ENCODE assay signal across 2 cellular contexts in genomic region chr18:9926223-9926894, GRCh38.
TF ChIP-seq lines count a peak whose summit lies in the region.

No MANE protein-coding gene starts in this region.

TF ChIP-seq in GM23338, 12 proteins besides CTCF, POLR2A, EP300 and RAD21:
- TF ChIP-seq ZNF331 (CRISPR knock-in tag; IDR thresholded peaks at IDR 0.05; ENCODE audit: low read depth): no peak
- no peak for TF ChIP-seq NANOG (IDR thresholded peaks at IDR 0.05; ENCODE audit: borderline replicate concordance)
- no peak for TF ChIP-seq ETS1 (IDR thresholded peaks at IDR 0.05)
- TF ChIP-seq ZNF114 (CRISPR knock-in tag; IDR thresholded peaks at IDR 0.05): no peak
- TF ChIP-seq STAT1 (IDR thresholded peaks at IDR 0.05; ENCODE audit: unreplicated experiment): no peak
- no peak for TF ChIP-seq POLR2AphosphoS5 (IDR thresholded peaks at IDR 0.05; ENCODE audit: low read depth)
- no peak for TF ChIP-seq JUNB (IDR thresholded peaks at IDR 0.05; ENCODE audit: unreplicated experiment)

TF ChIP-seq in K562, 482 proteins besides CTCF, POLR2A, EP300 and RAD21 (continues in another document):
- TF ChIP-seq, protein P1, sequence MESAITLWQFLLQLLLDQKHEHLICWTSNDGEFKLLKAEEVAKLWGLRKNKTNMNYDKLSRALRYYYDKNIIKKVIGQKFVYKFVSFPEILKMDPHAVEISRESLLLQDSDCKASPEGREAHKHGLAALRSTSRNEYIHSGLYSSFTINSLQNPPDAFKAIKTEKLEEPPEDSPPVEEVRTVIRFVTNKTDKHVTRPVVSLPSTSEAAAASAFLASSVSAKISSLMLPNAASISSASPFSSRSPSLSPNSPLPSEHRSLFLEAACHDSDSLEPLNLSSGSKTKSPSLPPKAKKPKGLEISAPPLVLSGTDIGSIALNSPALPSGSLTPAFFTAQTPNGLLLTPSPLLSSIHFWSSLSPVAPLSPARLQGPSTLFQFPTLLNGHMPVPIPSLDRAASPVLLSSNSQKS (CRISPR knock-in tag; IDR thresholded peaks at IDR 0.05): no peak
- TF ChIP-seq CREB1 (IDR thresholded peaks at IDR 0.05) (no peak), CREB1 (CRISPR knock-in tag; IDR thresholded peaks at IDR 0.05) (0 out of 2 replicates have a peak, but pooled peaks have one; percentile 5), HINFP (tag; conservative IDR thresholded peaks at IDR 0.05; ENCODE audit: low read depth) (no peak), POLR2H (tag; IDR thresholded peaks at IDR 0.05; ENCODE audit: low read depth) (no peak), ZBTB11 (CRISPR knock-in tag; IDR thresholded peaks at IDR 0.05) (no peak), SUPT5H (IDR thresholded peaks at IDR 0.05) (0 out of 2 replicates have a peak, but pooled peaks have one; percentile 14), MYNN (IDR thresholded peaks at IDR 0.05) (no peak), MYNN (CRISPR knock-in tag; IDR thresholded peaks at IDR 0.05) (no peak), ZNF318 (IDR thresholded peaks at IDR 0.05; ENCODE audit: borderline replicate concordance in 1 of 2, low read depth in 1 of 2) (no peak), SIN3B (IDR thresholded peaks at IDR 0.05; ENCODE audit: low read depth) (no peak), ZNF512 (tag; IDR thresholded peaks at IDR 0.05) (no peak), WHSC1 (IDR thresholded peaks at IDR 0.05; ENCODE audit: low read length) (peak; percentile 79), NRF1 (conservative IDR thresholded peaks at IDR 0.05 in 1 of 2, IDR thresholded peaks at IDR 0.05 in 1 of 2) (no peak), PHB (CRISPR knock-in tag; IDR thresholded peaks at IDR 0.05) (no peak), RBM15 (IDR thresholded peaks at IDR 0.05; ENCODE audit: insufficient read depth, low read length) (no peak), SMAD2 (IDR thresholded peaks at IDR 0.05; ENCODE audit: low read depth, low read length) (no peak), ZNF311 (CRISPR knock-in tag; IDR thresholded peaks at IDR 0.05) (no peak), GABPB1 (CRISPR knock-in tag; IDR thresholded peaks at IDR 0.05) (peak; percentile 20; the same call in 1 of the 2 replicates), SRSF3 (IDR thresholded peaks at IDR 0.05; ENCODE audit: insufficient read depth, low read length) (no peak), ZNF830 (CRISPR knock-in tag; IDR thresholded peaks at IDR 0.05) (no peak), FOSL1 (tag; conservative IDR thresholded peaks at IDR 0.05) (no peak), OTX1 (CRISPR knock-in tag; IDR thresholded peaks at IDR 0.05) (no peak), NFATC3 (IDR thresholded peaks at IDR 0.05) (no peak), KDM2B (CRISPR knock-in tag; IDR thresholded peaks at IDR 0.05) (no peak), PHB2 (IDR thresholded peaks at IDR 0.05; ENCODE audit: low read depth) (no peak)
- TF ChIP-seq, protein P2, sequence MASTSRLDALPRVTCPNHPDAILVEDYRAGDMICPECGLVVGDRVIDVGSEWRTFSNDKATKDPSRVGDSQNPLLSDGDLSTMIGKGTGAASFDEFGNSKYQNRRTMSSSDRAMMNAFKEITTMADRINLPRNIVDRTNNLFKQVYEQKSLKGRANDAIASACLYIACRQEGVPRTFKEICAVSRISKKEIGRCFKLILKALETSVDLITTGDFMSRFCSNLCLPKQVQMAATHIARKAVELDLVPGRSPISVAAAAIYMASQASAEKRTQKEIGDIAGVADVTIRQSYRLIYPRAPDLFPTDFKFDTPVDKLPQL (IDR thresholded peaks at IDR 0.05; ENCODE audit: extremely low read depth, insufficient read length): no peak
- TF ChIP-seq, protein P3, sequence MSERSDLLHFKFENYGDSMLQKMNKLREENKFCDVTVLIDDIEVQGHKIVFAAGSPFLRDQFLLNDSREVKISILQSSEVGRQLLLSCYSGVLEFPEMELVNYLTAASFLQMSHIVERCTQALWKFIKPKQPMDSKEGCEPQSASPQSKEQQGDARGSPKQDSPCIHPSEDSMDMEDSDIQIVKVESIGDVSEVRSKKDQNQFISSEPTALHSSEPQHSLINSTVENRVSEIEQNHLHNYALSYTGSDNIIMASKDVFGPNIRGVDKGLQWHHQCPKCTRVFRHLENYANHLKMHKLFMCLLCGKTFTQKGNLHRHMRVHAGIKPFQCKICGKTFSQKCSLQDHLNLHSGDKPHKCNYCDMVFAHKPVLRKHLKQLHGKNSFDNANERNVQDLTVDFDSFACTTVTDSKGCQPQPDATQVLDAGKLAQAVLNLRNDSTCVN (CRISPR knock-in tag; IDR thresholded peaks at IDR 0.05): no peak
- TF ChIP-seq, protein P4, sequence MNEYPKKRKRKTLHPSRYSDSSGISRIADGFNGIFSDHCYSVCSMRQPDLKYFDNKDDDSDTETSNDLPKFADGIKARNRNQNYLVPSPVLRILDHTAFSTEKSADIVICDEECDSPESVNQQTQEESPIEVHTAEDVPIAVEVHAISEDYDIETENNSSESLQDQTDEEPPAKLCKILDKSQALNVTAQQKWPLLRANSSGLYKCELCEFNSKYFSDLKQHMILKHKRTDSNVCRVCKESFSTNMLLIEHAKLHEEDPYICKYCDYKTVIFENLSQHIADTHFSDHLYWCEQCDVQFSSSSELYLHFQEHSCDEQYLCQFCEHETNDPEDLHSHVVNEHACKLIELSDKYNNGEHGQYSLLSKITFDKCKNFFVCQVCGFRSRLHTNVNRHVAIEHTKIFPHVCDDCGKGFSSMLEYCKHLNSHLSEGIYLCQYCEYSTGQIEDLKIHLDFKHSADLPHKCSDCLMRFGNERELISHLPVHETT (CRISPR knock-in tag; conservative IDR thresholded peaks at IDR 0.05 in 1 of 2, IDR thresholded peaks at IDR 0.05 in 1 of 2): 0 out of 4 replicates have a peak, but pooled peaks of 1 of the 2 experiments have one; percentile 23
